In genomic region chr5:29769474-29769873, GRCh38 we compare ENCODE assay signal across 29 cellular contexts.
"Had no signal": no experiment of that assay in that cellular context is flagged by ENCODE, and none has a peak within 500 bp of the region (broad histone marks: within the 10 kb centered on the region; RNA-seq: fewer than 3 reads in every experiment).

No MANE protein-coding gene starts in this region.

- DNase-seq: stimulated activated CD4-positive, alpha-beta T cell treated with anti-CD3 and anti-CD28 coated beads, Interleukin-2, amount 100 ng/mL, for 48 hours; stimulated activated CD4-positive, alpha-beta T cell treated with anti-CD3 and anti-CD28 coated beads, Interleukin-4, amount 100 ng/mL, for 1 hour; stimulated activated CD4-positive, alpha-beta T cell treated with anti-CD3 and anti-CD28 coated beads, Interleukin-4, amount 100 ng/mL, for 24 hours; stimulated activated CD4-positive, alpha-beta T cell treated with anti-CD3 and anti-CD28 coated beads, Interleukin-4, amount 100 ng/mL, for 4 hours; stimulated activated CD8-positive, alpha-beta memory T cell treated with anti-CD3 and anti-CD28 coated beads, Interleukin-4, amount 100 ng/mL, for 48 hours; stimulated activated naive B cell treated with anti-CD40 and anti-IgM and Interleukin-4, amounts not matched to agents 10 μg/mL and 1 μg/mL and 100 μg/mL, for 72 hours; stimulated activated naive CD4-positive, alpha-beta T cell; stimulated activated naive CD4-positive, alpha-beta T cell treated with Interleukin-2 at 50 U/mL for 16 hours; stimulated activated naive CD8-positive, alpha-beta T cell treated with anti-CD3 and anti-CD28 coated beads, Interleukin-15, amount 100 ng/mL, for 72 hours; stimulated activated naive CD8-positive, alpha-beta T cell treated with anti-CD3 and anti-CD28 coated beads, Interleukin-15, Interleukin-2, amounts not matched to agents 100 U/mL and 50 U/mL, for 24 hours; stomach; substantia nigra; testis; thyroid gland; tibial artery; transverse colon; trophoblast cell; upper lobe of left lung; upper lobe of right lung; uterus had no signal

- H3K27me3 Mint-ChIP-seq: stimulated activated memory B cell treated with anti-CD40 and anti-IgM and Interleukin-4, amounts not matched to agents 10 μg/mL and 1 μg/mL and 100 μg/mL, for 72 hours; stimulated activated naive B cell treated with anti-CD40 and anti-IgM and Interleukin-4, amounts not matched to agents 10 μg/mL and 1 μg/mL and 100 μg/mL, for 72 hours; stimulated activated naive CD8-positive, alpha-beta T cell treated with anti-CD3 and anti-CD28 coated beads, Interleukin-15, amount 100 ng/mL, for 72 hours; stimulated activated naive CD8-positive, alpha-beta T cell treated with anti-CD3 and anti-CD28 coated beads, Interleukin-15, Interleukin-2, amounts not matched to agents 100 ng/mL and 50 ng/mL, for 24 hours; type B pancreatic cell had no signal

- H3K9me3 ChIP-seq: testis, thoracic aorta, thyroid gland, tibial artery, tibial nerve, upper lobe of left lung, upper lobe of right lung, uterus, vagina had no signal

- H3K9me3 Mint-ChIP-seq: type B pancreatic cell had no signal

- H3K36me3 ChIP-seq: stomach, suprapubic skin, thoracic aorta, thyroid gland, tibial artery, tibial nerve, transverse colon, upper lobe of left lung, upper lobe of right lung, uterus, vagina had no signal

- FAIRE-seq: urothelium cell line had no signal

- H3K27ac Mint-ChIP-seq: stimulated activated effector memory CD8-positive, alpha-beta T cell treated with anti-CD3 and anti-CD28 coated beads, Interleukin-12 subunit alpha, Interleukin-12 subunit beta, amount 100 ng/mL, for 72 hours; stimulated activated memory B cell treated with anti-CD40 and anti-IgM and Interleukin-4, amounts not matched to agents 10 μg/mL and 1 μg/mL and 100 μg/mL, for 72 hours; stimulated activated naive B cell treated with anti-CD40 and anti-IgM and Interleukin-4, amounts not matched to agents 10 μg/mL and 1 μg/mL and 100 μg/mL, for 72 hours; stimulated activated naive CD8-positive, alpha-beta T cell treated with anti-CD3 and anti-CD28 coated beads, Interleukin-15, amount 100 ng/mL, for 72 hours; stimulated activated naive CD8-positive, alpha-beta T cell treated with anti-CD3 and anti-CD28 coated beads, Interleukin-15, Interleukin-2, amounts not matched to agents 100 ng/mL and 50 ng/mL, for 24 hours; type B pancreatic cell had no signal

- H3K27me3 ChIP-seq: stomach, suprapubic skin, testis, thyroid gland, tibial artery, tibial nerve, transverse colon, upper lobe of left lung, upper lobe of right lung, uterus, vagina had no signal

- H3K4me3 Mint-ChIP-seq: stimulated activated effector memory CD8-positive, alpha-beta T cell treated with anti-CD3 and anti-CD28 coated beads, Interleukin-12 subunit alpha, Interleukin-12 subunit beta, amount 100 ng/mL, for 72 hours; stimulated activated memory B cell treated with anti-CD40 and anti-IgM and Interleukin-4, amounts not matched to agents 10 μg/mL and 1 μg/mL and 100 μg/mL, for 72 hours; stimulated activated naive B cell treated with anti-CD40 and anti-IgM and Interleukin-4, amounts not matched to agents 10 μg/mL and 1 μg/mL and 100 μg/mL, for 72 hours; stimulated activated naive CD8-positive, alpha-beta T cell treated with anti-CD3 and anti-CD28 coated beads, Interleukin-15, amount 100 ng/mL, for 72 hours; stimulated activated naive CD8-positive, alpha-beta T cell treated with anti-CD3 and anti-CD28 coated beads, Interleukin-15, Interleukin-2, amounts not matched to agents 100 ng/mL and 50 ng/mL, for 24 hours; type B pancreatic cell had no signal

- H3K36me3 Mint-ChIP-seq: stimulated activated effector memory CD8-positive, alpha-beta T cell treated with anti-CD3 and anti-CD28 coated beads, Interleukin-12 subunit alpha, Interleukin-12 subunit beta, amount 100 ng/mL, for 72 hours; stimulated activated memory B cell treated with anti-CD40 and anti-IgM and Interleukin-4, amounts not matched to agents 10 μg/mL and 1 μg/mL and 100 μg/mL, for 72 hours; stimulated activated naive B cell treated with anti-CD40 and anti-IgM and Interleukin-4, amounts not matched to agents 10 μg/mL and 1 μg/mL and 100 μg/mL, for 72 hours; type B pancreatic cell had no signal

- H3K27ac ChIP-seq: stomach, suprapubic skin, testis, thoracic aorta, thyroid gland, tibial artery, tibial nerve, transverse colon, upper lobe of left lung, upper lobe of right lung, uterus, vagina had no signal

- H3K4me3 ChIP-seq: stomach, suprapubic skin, testis, thoracic aorta, thyroid gland, tibial artery, tibial nerve, transverse colon, upper lobe of left lung, upper lobe of right lung, uterus, vagina had no signal

- H3K4me1 ChIP-seq: stomach, suprapubic skin, testis, thyroid gland, tibial artery, tibial nerve, transverse colon, upper lobe of left lung, upper lobe of right lung, uterus, vagina had no signal

- ATAC-seq: stimulated activated effector memory CD8-positive, alpha-beta T cell treated with anti-CD3 and anti-CD28 coated beads, Interleukin-12 subunit alpha, Interleukin-12 subunit beta, amount 100 ng/mL, for 72 hours; stimulated activated memory B cell treated with anti-CD40 and anti-IgM and Interleukin-4, amounts not matched to agents 10 μg/mL and 1 μg/mL and 100 μg/mL, for 72 hours; stimulated activated naive B cell treated with anti-CD40 and anti-IgM and Interleukin-4, amounts not matched to agents 10 μg/mL and 1 μg/mL and 100 μg/mL, for 72 hours; stimulated activated naive CD8-positive, alpha-beta T cell treated with anti-CD3 and anti-CD28 coated beads, Interleukin-15, amount 100 ng/mL, for 72 hours; stimulated activated naive CD8-positive, alpha-beta T cell treated with anti-CD3 and anti-CD28 coated beads, Interleukin-15, Interleukin-2, amounts not matched to agents 100 U/mL and 50 U/mL, for 24 hours; upper lobe of right lung had no signal

- H3K4me1 Mint-ChIP-seq: stimulated activated effector memory CD8-positive, alpha-beta T cell treated with anti-CD3 and anti-CD28 coated beads, Interleukin-12 subunit alpha, Interleukin-12 subunit beta, amount 100 ng/mL, for 72 hours; stimulated activated memory B cell treated with anti-CD40 and anti-IgM and Interleukin-4, amounts not matched to agents 10 μg/mL and 1 μg/mL and 100 μg/mL, for 72 hours; stimulated activated naive B cell treated with anti-CD40 and anti-IgM and Interleukin-4, amounts not matched to agents 10 μg/mL and 1 μg/mL and 100 μg/mL, for 72 hours; stimulated activated naive CD8-positive, alpha-beta T cell treated with anti-CD3 and anti-CD28 coated beads, Interleukin-15, amount 100 ng/mL, for 72 hours had no signal
